8 cellular contexts compared by ENCODE assay signal in the genomic region with DNA sequence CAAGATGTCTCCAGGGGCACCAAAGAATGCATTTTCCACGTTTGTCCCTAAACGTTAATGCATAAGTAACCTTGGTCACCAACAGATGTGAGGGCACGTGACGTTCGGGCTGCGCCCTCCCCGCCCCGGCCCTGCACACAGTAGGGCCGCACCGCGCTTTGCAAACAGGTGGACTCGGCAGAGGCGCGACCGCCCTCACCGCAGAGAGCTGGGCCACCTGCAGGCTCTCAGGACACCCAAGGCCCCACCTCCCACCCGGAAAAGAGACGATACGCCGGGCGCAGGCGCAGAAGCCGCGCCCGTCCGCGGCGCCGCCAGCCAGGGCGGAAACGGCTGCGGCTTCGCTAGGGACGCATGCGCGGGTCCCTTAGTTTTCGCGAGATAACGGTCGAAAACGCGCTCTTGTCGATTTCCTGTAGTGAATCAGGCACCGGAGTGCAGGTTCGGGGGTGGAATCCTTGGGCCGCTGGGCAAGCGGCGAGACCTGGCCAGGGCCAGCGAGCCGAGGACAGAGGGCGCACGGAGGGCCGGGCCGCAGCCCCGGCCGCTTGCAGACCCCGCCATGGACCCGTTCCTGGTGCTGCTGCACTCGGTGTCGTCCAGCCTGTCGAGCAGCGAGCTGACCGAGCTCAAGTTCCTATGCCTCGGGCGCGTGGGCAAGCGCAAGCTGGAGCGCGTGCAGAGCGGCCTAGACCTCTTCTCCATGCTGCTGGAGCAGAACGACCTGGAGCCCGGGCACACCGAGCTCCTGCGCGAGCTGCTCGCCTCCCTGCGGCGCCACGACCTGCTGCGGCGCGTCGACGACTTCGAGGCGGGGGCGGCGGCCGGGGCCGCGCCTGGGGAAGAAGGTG. TPM values are rescaled to one million over a fixed set of nuclear protein-coding genes. Genes with fewer than 3 reads are reported as not detected.
DNase-seq lines count a peak whose midpoint lies in the region; ATAC-seq and TF ChIP-seq lines count a peak whose summit lies in the region.

A gene with protein sequence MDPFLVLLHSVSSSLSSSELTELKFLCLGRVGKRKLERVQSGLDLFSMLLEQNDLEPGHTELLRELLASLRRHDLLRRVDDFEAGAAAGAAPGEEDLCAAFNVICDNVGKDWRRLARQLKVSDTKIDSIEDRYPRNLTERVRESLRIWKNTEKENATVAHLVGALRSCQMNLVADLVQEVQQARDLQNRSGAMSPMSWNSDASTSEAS (plus strand): TSS at position 399 of the 851 bp plus-strand sequence. CDS start 164 bp downstream, at position 563.

- H3K9me3 ChIP-seq in heart right ventricle: no peaks in the 10 kb centered on the region
- H3K9me3 ChIP-seq in upper lobe of left lung: no peaks in the 10 kb centered on the region

- H3K27ac ChIP-seq in adipose tissue (ENCODE audit: low read depth, low read length): peak within 1 kb of the TSS; percentile 80
- H3K27ac ChIP-seq in heart right ventricle: peak within 1 kb of the TSS in 9 of 10 donors; percentile 88 to 98 (median 94)
- H3K27ac ChIP-seq in upper lobe of left lung: peak within 1 kb of the TSS; percentile 90 to 99 (median 98)

- CTCF ChIA-PET in T-cell (lab: Charles Lee): no interaction called here

- peak in 3 of 4 donors; percentile 75 to 89 (median 88) for TF ChIP-seq POLR2A in upper lobe of left lung (IDR thresholded peaks at IDR 0.05)

- H3K4me3 Mint-ChIP-seq in T-cell: peak within 1 kb of the TSS; percentile 88 to 97 (median 94)

- H3K36me3 Mint-ChIP-seq in T-cell: peaks cover 23% of the 10 kb centered on the region

- ATAC-seq in HG02588 (IDR thresholded peaks at IDR 0.05; ENCODE audit: unreplicated experiment) (peak; percentile 68), T-cell (replicated peaks in 1 of 4) (peak; percentile 66 to 78 (median 76)), heart right ventricle (peak; percentile 84 to 93 (median 89)), upper lobe of left lung (ENCODE audit: low FRiP score in 2 of 2) (peak; percentile 78 to 92)

- H3K9me3 Mint-ChIP-seq in T-cell: no peaks in the 10 kb centered on the region

- intact Hi-C loops in heart right ventricle (cut with DNase I): loop anchor here in 3 of 10 donors (2.0 to 5.0 kb wide), 2 partner anchors 69 to 516 kb away; a partner anchor contains a TSS
- intact Hi-C loops in posterior vena cava (cut with DNase I): no loop called here

- H3K36me3 ChIP-seq in heart right ventricle (peaks cover 0 to 35% (median 11%) of the 10 kb centered on the region in 9 donors), upper lobe of left lung (peaks cover 6 to 29% (median 21%) of the 10 kb centered on the region in 4 donors)

- DNase-seq in GM10266 (ENCODE audit: extremely low spot score) (peak; percentile 96), NCI-H1105 treated with DMSO at 0.1 percent for 48 hours (lab: John Stamatoyannopoulos, UW) (peak; percentile 90), T-cell (peak; percentile 79 to 93 (median 89)), heart right ventricle (peak; percentile 90), posterior vena cava (ENCODE audit: low spot score) (peak; percentile 97), upper lobe of left lung (peak; percentile 92 to 96)

- H3K27me3 ChIP-seq in heart right ventricle: no peaks in the 10 kb centered on the region
- H3K27me3 ChIP-seq in upper lobe of left lung: no peaks in the 10 kb centered on the region

- POLR2A ChIA-PET in T-cell (lab: Charles Lee): no interaction called here

- peaks cover 45 to 49% (median 46%) of the 10 kb centered on the region in 3 donors for H3K4me1 Mint-ChIP-seq in T-cell

- no peaks in the 10 kb centered on the region for H3K27me3 Mint-ChIP-seq in T-cell

- H3K4me1 ChIP-seq in heart right ventricle (peaks cover 8 to 40% (median 23%) of the 10 kb centered on the region in 9 donors), upper lobe of left lung (peaks cover 17 to 40% (median 22%) of the 10 kb centered on the region in 4 donors)

- H3K27ac Mint-ChIP-seq in T-cell: peak within 1 kb of the TSS; percentile 95 to 97

- no peak for TF ChIP-seq EP300 in upper lobe of left lung (IDR thresholded peaks at IDR 0.05)

- TF ChIP-seq CTCF in GM10266 (IDR thresholded peaks at IDR 0.05; ENCODE audit: control insufficient read depth, insufficient read depth, low read depth, missing control alignments) (no peak), heart right ventricle (IDR thresholded peaks at IDR 0.05) (no peak), upper lobe of left lung (IDR thresholded peaks at IDR 0.05) (no peak)

- peak within 1 kb of the TSS; percentile 62 to 96 (median 94) for H3K4me3 ChIP-seq in heart right ventricle
- peak within 1 kb of the TSS; percentile 83 to 97 (median 90) for H3K4me3 ChIP-seq in upper lobe of left lung

- WGBS in adipose tissue, 3 donors: 0 to 1% (median 0%) methylated on average over 73 to 91 of the region's 91 CpGs
- 0% methylated on average over 83 to 91 of the region's 91 CpGs for WGBS in heart right ventricle, 2 donors
- WGBS in upper lobe of left lung, 2 donors: 0 to 1% methylated on average over 18 to 49 of the region's 91 CpGs

RNA-seq across cellular contexts. Expression of the gene that starts here (rescaled TPM):
- total RNA-seq in T-cell (10 to 100 TPM in 4 of 5 donors, 1 to 10 TPM in 1; 8.4 to 53.9 (median 50.8) TPM), heart right ventricle (10 to 100 TPM in 4 of 10 donors, 1 to 10 TPM in 6; 6.7 to 12.7 (median 9.0) TPM), posterior vena cava (10 to 100 TPM; 15.8 to 19.4 TPM), upper lobe of left lung (10 to 100 TPM; 13.6 to 30.1 (median 23.0) TPM)
- polyA plus RNA-seq in adipose tissue (10 to 100 TPM in 2 of 3 donors, 1 to 10 TPM in 1; 9.4 to 18.8 (median 13.2) TPM), heart right ventricle (10 to 100 TPM in 1 of 2 donors, 1 to 10 TPM in 1; 4.8 to 16.9 TPM)

Comparison
In these comparisons a context has a peak if more than half of its experiments do, and no peak if none do; other contexts are left out.
1. Peak in every context shown above with its lines: DNase-seq, ATAC-seq, H3K4me3 ChIP-seq and H3K27ac ChIP-seq.